In the genomic region with DNA sequence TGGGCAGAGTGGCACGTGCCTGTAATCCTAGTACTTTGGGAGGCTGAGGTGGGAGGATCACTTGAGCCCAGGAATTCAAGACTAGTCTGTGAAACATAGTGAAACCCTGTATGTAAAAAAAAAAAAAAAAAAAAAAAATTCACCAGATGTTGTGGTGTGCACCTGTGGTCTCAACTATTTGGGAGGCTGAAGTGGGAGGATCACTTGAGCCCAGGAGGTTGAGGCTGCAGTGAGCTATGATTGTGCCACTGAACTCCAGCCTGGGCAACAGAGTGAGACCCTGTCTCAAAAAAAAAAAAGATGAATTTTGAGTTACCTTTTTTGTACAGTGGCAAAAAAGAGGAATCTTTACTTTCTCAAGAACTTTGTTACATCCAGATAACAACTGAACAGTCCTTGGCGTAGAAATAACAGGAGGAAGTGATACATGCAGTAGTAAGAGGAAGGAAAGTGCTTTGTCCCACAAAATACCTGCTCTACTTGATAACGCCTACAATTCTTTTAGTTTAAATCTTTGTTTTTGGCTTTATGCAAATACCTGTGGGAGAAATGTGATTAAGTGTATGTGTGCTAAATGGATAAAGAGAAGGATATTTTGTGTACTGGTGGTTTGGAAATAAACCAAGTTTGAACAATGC, we compare ENCODE assay signal across 19 cellular contexts. TPM values are rescaled to one million over a fixed set of nuclear protein-coding genes. Genes with fewer than 3 reads are reported as not detected.
"Had no signal": no experiment of that assay in that cellular context is flagged by ENCODE, and none has a peak within 500 bp of the region (broad histone marks: within the 10 kb centered on the region; RNA-seq: fewer than 3 reads in every experiment).

No MANE protein-coding gene starts in this region.

- H3K9me3 ChIP-seq: thoracic aorta had no signal

- FAIRE-seq: urothelium cell line had no signal

- H3K27ac ChIP-seq: thoracic aorta had no signal

- DNase-seq: activated CD8-positive, alpha-beta memory T cell treated with anti-CD3 and anti-CD28 coated beads, Interleukin-2, amount 50 U/mL, for 4 hours; activated CD8-positive, alpha-beta T cell treated with anti-CD3 and anti-CD28 coated beads for 36 hours; activated gamma-delta T cell treated with Interleukin-2 at 50 U/mL for 16 hours; activated naive CD8-positive, alpha-beta T cell treated with anti-CD3 and anti-CD28 coated beads for 36 hours; activated T-cell treated with anti-CD3 and anti-CD28 coated beads, Interleukin-2, amount 50 U/mL, for 72 hours; cerebellar nuclear complex; endodermal cell; hypothalamus; kidney glomerular epithelial cell; stimulated activated CD4-positive, alpha-beta T cell treated with anti-CD3 and anti-CD28 coated beads, Interleukin-4, amount 100 ng/mL, for 1 hour; stimulated activated CD8-positive, alpha-beta memory T cell treated with anti-CD3 and anti-CD28 coated beads, Interleukin-4, amount 100 ng/mL, for 48 hours; stimulated activated naive CD8-positive, alpha-beta T cell treated with anti-CD3 and anti-CD28 coated beads, Interleukin-15, amount 100 ng/mL, for 72 hours had no signal

- H3K4me3 ChIP-seq: thoracic aorta had no signal

- H3K36me3 ChIP-seq: thoracic aorta had no signal

RNA-seq across cellular contexts. Expression of a gene that starts 29.3 kb away (rescaled TPM):
- total RNA-seq: activated CD8-positive, alpha-beta T cell treated with anti-CD3 and anti-CD28 coated beads for 36 hours; activated naive CD8-positive, alpha-beta T cell treated with anti-CD3 and anti-CD28 coated beads for 36 hours; dermis microvascular lymphatic vessel endothelial cell; glomerular endothelial cell; osteocyte; thoracic aorta had no signal
- polyA plus RNA-seq: esophagus, liver had no signal
